ENCODE assay signal across 11 cellular contexts in genomic region chr3:129558076-129558771, GRCh38. TPM values are rescaled to one million over a fixed set of nuclear protein-coding genes. Genes with fewer than 3 reads are reported as not detected.
DNase-seq lines count a peak whose midpoint lies in the region; ATAC-seq and TF ChIP-seq lines count a peak whose summit lies in the region.
"Had no signal": no experiment of that assay in that cellular context is flagged by ENCODE, and none has a peak within 500 bp of the region (broad histone marks: within the 10 kb centered on the region; RNA-seq: fewer than 3 reads in every experiment).

No MANE protein-coding gene starts in this region.

- H3K4me3 ChIP-seq in ascending aorta (no peak overlapping the region), mucosa of descending colon (no peak overlapping the region), upper lobe of left lung (no peak overlapping the region)

- TF ChIP-seq POLR2A in upper lobe of left lung (IDR thresholded peaks at IDR 0.05) = no peak

- intact Hi-C loops in Right ventricle myocardium inferior (cut with DNase I) = no loop called here
- intact Hi-C loops in Right ventricle myocardium superior (cut with DNase I) = no loop called here
- intact Hi-C loops in ascending aorta (cut with DNase I) = loop anchor here (2.0 kb wide), 1 partner anchor 39 kb away; no protein-coding TSS in a partner anchor
- intact Hi-C loops in mucosa of descending colon (cut with DNase I, micrococcal nuclease) = no loop called here

- H3K9me3 ChIP-seq in ascending aorta = no peaks in the 10 kb centered on the region
- H3K9me3 ChIP-seq in mucosa of descending colon = no peaks in the 10 kb centered on the region
- H3K9me3 ChIP-seq in upper lobe of left lung = no peaks in the 10 kb centered on the region

- WGBS in upper lobe of left lung, 2 donors = 80 to 88% methylated on average over 15 of the region's 15 CpGs

- H3K27ac ChIP-seq in ascending aorta = peak overlapping the region; percentile 74 to 93
- peak overlapping the region in 3 of 4 donors; percentile 68 to 85 (median 78) for H3K27ac ChIP-seq in upper lobe of left lung

- H3K4me1 ChIP-seq in ascending aorta (peaks cover 29 to 63% of the 10 kb centered on the region in 2 donors), mucosa of descending colon (ENCODE audit: low read depth) (peaks cover 6% of the 10 kb centered on the region), upper lobe of left lung (peaks cover 58 to 67% (median 60%) of the 10 kb centered on the region in 4 donors)

- ATAC-seq in Right ventricle myocardium inferior (no peak), Right ventricle myocardium superior (ENCODE audit: poor library complexity) (no peak), mucosa of descending colon (no peak), upper lobe of left lung (ENCODE audit: low FRiP score in 2 of 2) (no peak), HG03460 (IDR thresholded peaks at IDR 0.05; ENCODE audit: unreplicated experiment) (no peak), HG03095 (IDR thresholded peaks at IDR 0.05; ENCODE audit: unreplicated experiment) (no peak)

- TF ChIP-seq EP300 in upper lobe of left lung (IDR thresholded peaks at IDR 0.05) = no peak

- peaks cover 14 to 38% of the 10 kb centered on the region in 2 donors for H3K36me3 ChIP-seq in ascending aorta
- no peaks in the 10 kb centered on the region for H3K36me3 ChIP-seq in mucosa of descending colon (ENCODE audit: low read depth)
- H3K36me3 ChIP-seq in upper lobe of left lung = peaks cover 10 to 77% (median 70%) of the 10 kb centered on the region in 4 donors

- no peaks in the 10 kb centered on the region for H3K27me3 ChIP-seq in ascending aorta
- no peaks in the 10 kb centered on the region for H3K27me3 ChIP-seq in upper lobe of left lung

- peak; percentile 43 for DNase-seq in Right ventricle myocardium inferior (ENCODE audit: missing footprints)
- DNase-seq in Right ventricle myocardium superior = no peak
- no peak for DNase-seq in ascending aorta (ENCODE audit: low spot score in 2 of 2)
- peak in 2 of 3 donors; percentile 13 to 43 for DNase-seq in mucosa of descending colon
- no peak for DNase-seq in upper lobe of left lung
- no peak for DNase-seq in COR-L47 (lab: John Stamatoyannopoulos, UW)
- DNase-seq: activated CD4-positive, CD25-positive, alpha-beta regulatory T cell treated with anti-CD3 and anti-CD28 coated beads, Interleukin-2, amount 50 U/mL, for 72 hours; NCI-H1092 treated with DMSO at 0.1 percent for 48 hours had no signal

- no peak for TF ChIP-seq CTCF in ascending aorta (IDR thresholded peaks at IDR 0.05)
- no peak for TF ChIP-seq CTCF in mucosa of descending colon (IDR thresholded peaks at IDR 0.05)
- no peak for TF ChIP-seq CTCF in upper lobe of left lung (IDR thresholded peaks at IDR 0.05)

RNA-seq across cellular contexts. Expression of gene H1-8, which starts 15.2 kb away (rescaled TPM):
- total RNA-seq in Right ventricle myocardium inferior = not detected
- total RNA-seq in Right ventricle myocardium superior = not detected
- total RNA-seq in ascending aorta = not detected
- total RNA-seq in mucosa of descending colon = not detected
- not detected for total RNA-seq in upper lobe of left lung
- total RNA-seq: ureter had no signal

RNA-seq across cellular contexts. Expression of gene RHO, which starts 29.8 kb away (rescaled TPM):
- total RNA-seq in Right ventricle myocardium inferior (not detected), Right ventricle myocardium superior (not detected), ascending aorta (not detected), mucosa of descending colon (not detected), upper lobe of left lung (not detected)
- total RNA-seq: ureter had no signal

RNA-seq across cellular contexts. Expression of gene PLXND1, which starts 48.3 kb away (rescaled TPM):
- total RNA-seq in Right ventricle myocardium inferior (66.3 TPM), Right ventricle myocardium superior (53.1 TPM), ascending aorta (407 TPM), mucosa of descending colon (10 to 100 TPM; 26.8 to 57.1 (median 48.1) TPM), upper lobe of left lung (100 to 1,000 TPM in 5 of 6 donors, 10 to 100 TPM in 1; 95.3 to 607 (median 227) TPM)

Comparison
In these comparisons a context has a peak if more than half of its experiments do, and no peak if none do; other contexts are left out.
1. DNase-seq: peak in Right ventricle myocardium inferior (single experiment) and mucosa of descending colon (2 of 3); none in Right ventricle myocardium superior (single experiment), ascending aorta (0 of 2), upper lobe of left lung (0 of 2) and COR-L47 (single experiment).